ENCODE assay signal across 35 cellular contexts in genomic region chr3:78814893-78815562, GRCh38.
"Had no signal": no experiment of that assay in that cellular context is flagged by ENCODE, and none has a peak within 500 bp of the region (broad histone marks: within the 10 kb centered on the region; RNA-seq: fewer than 3 reads in every experiment).

No MANE protein-coding gene starts in this region.

- H3K9me3 ChIP-seq: ascending aorta, MG63, SJCRH30 had no signal

- H3K9me3 Mint-ChIP-seq: activated T-cell treated with anti-CD3 and anti-CD28 coated beads, Interleukin-2, amount 50 U/mL, for 24 hours; WTC11 had no signal

- DNase-seq: activated CD4-positive, alpha-beta T cell treated with anti-CD3 and anti-CD28 coated beads for 36 hours; activated CD4-positive, alpha-beta T cell treated with anti-CD3 and anti-CD28 coated beads, Interleukin-2, amount 10 ng/mL, durations not matched to agents 7 days and 5 days; activated CD4-positive, alpha-beta T cell treated with anti-CD3 and anti-CD28 coated beads, Interleukin-2, amount 50 U/mL, for 48 hours; activated CD8-positive, alpha-beta T cell treated with anti-CD3 and anti-CD28 coated beads, Interleukin-2, amount 10 ng/mL, durations not matched to agents 7 days and 5 days; activated gamma-delta T cell treated with Interleukin-2 at 50 U/mL for 16 hours; activated naive CD4-positive, alpha-beta T cell treated with anti-CD3 and anti-CD28 coated beads, Interleukin-2, amount 10 ng/mL, durations not matched to agents 7 days and 5 days; activated naive CD8-positive, alpha-beta T cell treated with anti-CD3 and anti-CD28 coated beads, Interleukin-2, amount 50 U/mL, for 24 hours; activated T-cell treated with anti-CD3 and anti-CD28 coated beads, Interleukin-2, amount 50 U/mL, for 24 hours; amniotic stem cell; Kasumi-1; KG1; MG63; NCI-H1048; NCI-H1105 treated with DMSO at 0.1 percent for 48 hours; NCI-H1436; NCI-H1694; NCI-H1930; NCI-H2081 treated with DMSO at 0.1 percent for 48 hours; NCI-H226; NCI-H446 treated with DMSO at 0.1 percent for 48 hours; NCI-H524; NCI-H69; NCI-H82; SHP77; SJCRH30; T1000 had no signal

- H3K27me3 Mint-ChIP-seq: activated CD4-positive, alpha-beta T cell treated with anti-CD3 and anti-CD28 coated beads for 36 hours; activated CD4-positive, alpha-beta T cell treated with anti-CD3 and anti-CD28 coated beads, Interleukin-2, amount 10 ng/mL, durations not matched to agents 7 days and 5 days; activated naive CD4-positive, alpha-beta T cell treated with anti-CD3 and anti-CD28 coated beads, Interleukin-2, amount 10 ng/mL, durations not matched to agents 7 days and 5 days; activated naive CD8-positive, alpha-beta T cell; activated naive CD8-positive, alpha-beta T cell treated with anti-CD3 and anti-CD28 coated beads, Interleukin-2, amount 50 U/mL, for 24 hours; activated T-cell treated with anti-CD3 and anti-CD28 coated beads, Interleukin-2, amount 50 U/mL, for 24 hours; central memory CD8-positive, alpha-beta T cell had no signal

- H3K27me3 ChIP-seq: ascending aorta, cardiac muscle cell, MG63, SJCRH30 had no signal

- H3K27ac Mint-ChIP-seq: activated CD4-positive, alpha-beta T cell treated with anti-CD3 and anti-CD28 coated beads for 36 hours; activated CD4-positive, alpha-beta T cell treated with anti-CD3 and anti-CD28 coated beads, Interleukin-2, amount 10 ng/mL, durations not matched to agents 7 days and 5 days; activated CD8-positive, alpha-beta T cell treated with anti-CD3 and anti-CD28 coated beads, Interleukin-2, amount 10 ng/mL, durations not matched to agents 7 days and 5 days; activated naive CD4-positive, alpha-beta T cell treated with anti-CD3 and anti-CD28 coated beads, Interleukin-2, amount 10 ng/mL, durations not matched to agents 7 days and 5 days; activated naive CD8-positive, alpha-beta T cell; activated naive CD8-positive, alpha-beta T cell treated with anti-CD3 and anti-CD28 coated beads, Interleukin-2, amount 50 U/mL, for 24 hours; activated T-cell treated with anti-CD3 and anti-CD28 coated beads, Interleukin-2, amount 50 U/mL, for 24 hours; activated T-helper 1 cell treated with anti-CD3 and anti-CD28 coated beads, Interleukin-12 subunit alpha, Interleukin-12 subunit beta, Interleukin-2, Interleukin-4 antibody, amounts not matched to agents 30 ng/mL and 10 ng/mL and 1 ng/mL, durations not matched to agents 14 hours and 24 hours and 36 hours; WTC11 had no signal

- H3K36me3 ChIP-seq: ascending aorta, cardiac muscle cell, MG63, SJCRH30 had no signal

- H3K4me3 ChIP-seq: ascending aorta, cardiac muscle cell, MG63, SJCRH30, SK-N-MC had no signal

- H3K4me1 Mint-ChIP-seq: activated CD4-positive, alpha-beta T cell treated with anti-CD3 and anti-CD28 coated beads for 36 hours; activated CD4-positive, alpha-beta T cell treated with anti-CD3 and anti-CD28 coated beads, Interleukin-2, amount 10 ng/mL, durations not matched to agents 7 days and 5 days; activated naive CD4-positive, alpha-beta T cell treated with anti-CD3 and anti-CD28 coated beads, Interleukin-2, amount 10 ng/mL, durations not matched to agents 7 days and 5 days; activated naive CD8-positive, alpha-beta T cell treated with anti-CD3 and anti-CD28 coated beads, Interleukin-2, amount 50 U/mL, for 24 hours; central memory CD8-positive, alpha-beta T cell had no signal

- H3K27ac ChIP-seq: ascending aorta, cardiac muscle cell, SJCRH30, SK-N-MC had no signal

- ATAC-seq: activated CD4-positive, alpha-beta T cell treated with anti-CD3 and anti-CD28 coated beads for 36 hours; activated CD4-positive, CD25-positive, alpha-beta regulatory T cell treated with anti-CD3 and anti-CD28 coated beads, Interleukin-2, amount 50 U/mL, for 24 hours; activated CD8-positive, alpha-beta T cell treated with anti-CD3 and anti-CD28 coated beads, Interleukin-2, amount 10 ng/mL, durations not matched to agents 7 days and 5 days; activated naive CD8-positive, alpha-beta T cell treated with anti-CD3 and anti-CD28 coated beads, Interleukin-2, amount 50 U/mL, for 24 hours; Panc1; WTC11 had no signal

- H3K36me3 Mint-ChIP-seq: activated naive CD4-positive, alpha-beta T cell treated with anti-CD3 and anti-CD28 coated beads, Interleukin-2, amount 10 ng/mL, durations not matched to agents 7 days and 5 days; activated naive CD8-positive, alpha-beta T cell; WTC11 had no signal

- H3K4me3 Mint-ChIP-seq: activated CD4-positive, alpha-beta T cell treated with anti-CD3 and anti-CD28 coated beads for 36 hours; activated CD4-positive, alpha-beta T cell treated with anti-CD3 and anti-CD28 coated beads, Interleukin-2, amount 10 ng/mL, durations not matched to agents 7 days and 5 days; activated CD8-positive, alpha-beta T cell treated with anti-CD3 and anti-CD28 coated beads, Interleukin-2, amount 10 ng/mL, durations not matched to agents 7 days and 5 days; activated naive CD4-positive, alpha-beta T cell treated with anti-CD3 and anti-CD28 coated beads, Interleukin-2, amount 10 ng/mL, durations not matched to agents 7 days and 5 days; activated naive CD8-positive, alpha-beta T cell; activated naive CD8-positive, alpha-beta T cell treated with anti-CD3 and anti-CD28 coated beads, Interleukin-2, amount 50 U/mL, for 24 hours; activated T-cell treated with anti-CD3 and anti-CD28 coated beads, Interleukin-2, amount 50 U/mL, for 24 hours; activated T-helper 1 cell treated with anti-CD3 and anti-CD28 coated beads, Interleukin-12 subunit alpha, Interleukin-12 subunit beta, Interleukin-2, Interleukin-4 antibody, amounts not matched to agents 30 ng/mL and 10 ng/mL and 1 ng/mL, durations not matched to agents 14 hours and 24 hours and 36 hours; central memory CD8-positive, alpha-beta T cell; WTC11 had no signal

- H3K4me1 ChIP-seq: ascending aorta, SJCRH30 had no signal
